In the genomic region with DNA sequence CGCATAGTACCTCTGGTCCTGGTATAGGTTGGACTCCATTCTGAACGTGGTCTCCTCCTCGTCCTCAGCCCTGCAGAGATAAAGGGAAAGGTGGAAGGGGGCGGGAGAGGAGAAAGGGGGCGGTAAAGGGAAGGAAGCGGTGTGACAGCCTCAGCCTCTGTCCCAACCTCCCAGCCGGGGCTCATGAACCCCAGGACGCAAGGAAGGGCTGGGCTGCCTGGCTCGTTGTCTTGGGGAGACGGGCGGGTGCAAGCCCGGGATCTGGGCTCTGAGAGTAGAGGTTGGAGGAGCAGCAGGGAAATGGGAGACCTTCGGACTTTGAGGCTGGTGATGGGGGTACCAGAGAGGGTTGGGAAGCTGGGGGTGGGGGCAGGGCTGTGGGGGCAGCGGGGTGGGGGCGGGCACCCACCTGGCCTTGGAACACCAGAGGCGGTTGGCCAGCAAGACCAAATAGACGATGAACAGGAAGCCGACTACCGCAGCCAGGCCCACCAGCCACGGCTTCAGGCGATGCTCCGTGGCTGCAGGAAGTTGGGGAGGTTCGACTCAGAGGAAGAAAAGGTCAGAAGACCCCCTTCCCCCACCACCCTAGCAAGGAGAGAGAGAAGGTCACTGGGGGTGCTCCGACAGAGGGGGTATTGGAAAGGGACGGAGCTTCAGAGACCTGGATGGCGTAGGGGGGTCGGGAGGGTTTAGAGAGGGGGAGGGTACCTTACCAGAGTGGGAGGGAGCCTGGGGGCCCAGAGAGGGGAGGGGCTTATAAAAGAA, we compare ENCODE assay signal across 10 cellular contexts. TPM values are rescaled to one million over a fixed set of nuclear protein-coding genes. Genes with fewer than 3 reads are reported as not detected.
DNase-seq lines count a peak whose midpoint lies in the region; ATAC-seq lines count a peak whose summit lies in the region.
"Had no signal": no experiment of that assay in that cellular context is flagged by ENCODE, and none has a peak within 500 bp of the region (broad histone marks: within the 10 kb centered on the region; RNA-seq: fewer than 3 reads in every experiment).

No MANE protein-coding gene starts in this region.

- H3K4me3 ChIP-seq in Jurkat, Clone E6-1 (ENCODE audit: low read length) = peak overlapping the region; percentile 57
- H3K4me3 ChIP-seq: cardiac muscle cell, testis had no signal

- no peaks in the 10 kb centered on the region for H3K9me3 Mint-ChIP-seq in activated T-helper 2 cell treated with anti-CD3 and anti-CD28 coated beads, Interferon-gamma antibody, Interleukin-2, Interleukin-4, amounts not matched to agents 10 μg/mL and 5 μg/mL and 100 μg/mL, durations not matched to agents 14 hours and 24 hours and 36 hours
- no peaks in the 10 kb centered on the region for H3K9me3 Mint-ChIP-seq in natural killer cell treated with Interleukin-12 subunit alpha and Interleukin-12 subunit beta and Interleukin-15 and Interleukin-18, amount 100 ng/mL, for 72 hours

- H3K36me3 Mint-ChIP-seq in activated T-helper 2 cell treated with anti-CD3 and anti-CD28 coated beads, Interferon-gamma antibody, Interleukin-2, Interleukin-4, amounts not matched to agents 10 μg/mL and 5 μg/mL and 100 μg/mL, durations not matched to agents 14 hours and 24 hours and 36 hours (ENCODE audit: low read depth) = no peaks in the 10 kb centered on the region
- no peaks in the 10 kb centered on the region for H3K36me3 Mint-ChIP-seq in natural killer cell treated with Interleukin-12 subunit alpha and Interleukin-12 subunit beta and Interleukin-15 and Interleukin-18, amount 100 ng/mL, for 72 hours

- H3K27me3 Mint-ChIP-seq in activated T-helper 2 cell treated with anti-CD3 and anti-CD28 coated beads, Interferon-gamma antibody, Interleukin-2, Interleukin-4, amounts not matched to agents 10 μg/mL and 5 μg/mL and 100 μg/mL, durations not matched to agents 14 hours and 24 hours and 36 hours (ENCODE audit: low read depth) = peaks cover 2% of the 10 kb centered on the region
- H3K27me3 Mint-ChIP-seq in natural killer cell treated with Interleukin-12 subunit alpha and Interleukin-12 subunit beta and Interleukin-15 and Interleukin-18, amount 100 ng/mL, for 72 hours = no peaks in the 10 kb centered on the region

- ATAC-seq in natural killer cell treated with Interleukin-12 subunit alpha and Interleukin-12 subunit beta and Interleukin-15 and Interleukin-18, amount 100 ng/mL, for 72 hours = peak in 1 of 2 donors; percentile 10
- ATAC-seq in GM18511 (IDR thresholded peaks at IDR 0.05; ENCODE audit: unreplicated experiment) (no peak), HG03565 (IDR thresholded peaks at IDR 0.05; ENCODE audit: unreplicated experiment) (no peak)
- ATAC-seq: right cardiac atrium had no signal

- H3K4me1 Mint-ChIP-seq in activated T-helper 2 cell treated with anti-CD3 and anti-CD28 coated beads, Interferon-gamma antibody, Interleukin-2, Interleukin-4, amounts not matched to agents 10 μg/mL and 5 μg/mL and 100 μg/mL, durations not matched to agents 14 hours and 24 hours and 36 hours (ENCODE audit: low read depth) = peaks cover 12% of the 10 kb centered on the region
- H3K4me1 Mint-ChIP-seq in natural killer cell treated with Interleukin-12 subunit alpha and Interleukin-12 subunit beta and Interleukin-15 and Interleukin-18, amount 100 ng/mL, for 72 hours (ENCODE audit: low read depth in 2 of 2) = peaks cover 17% of the 10 kb centered on the region in 2 donors

- peak overlapping the region; percentile 71 for H3K4me3 Mint-ChIP-seq in activated T-helper 2 cell treated with anti-CD3 and anti-CD28 coated beads, Interferon-gamma antibody, Interleukin-2, Interleukin-4, amounts not matched to agents 10 μg/mL and 5 μg/mL and 100 μg/mL, durations not matched to agents 14 hours and 24 hours and 36 hours (ENCODE audit: low read depth)
- peak overlapping the region; percentile 66 for H3K4me3 Mint-ChIP-seq in natural killer cell treated with Interleukin-12 subunit alpha and Interleukin-12 subunit beta and Interleukin-15 and Interleukin-18, amount 100 ng/mL, for 72 hours

- intact Hi-C loops in activated T-helper 2 cell treated with anti-CD3 and anti-CD28 coated beads, Interferon-gamma antibody, Interleukin-2, Interleukin-4, amounts not matched to agents 10 μg/mL and 5 μg/mL and 100 μg/mL, durations not matched to agents 14 hours and 24 hours and 36 hours (cut with micrococcal nuclease) = no loop called here

- DNase-seq in CMK (ENCODE audit: low read depth) = peak; percentile 61
- peak; percentile 72 for DNase-seq in Jurkat, Clone E6-1 (ENCODE audit: low read depth, low spot score)
- no peak for DNase-seq in activated T-helper 2 cell treated with anti-CD3 and anti-CD28 coated beads, Interferon-gamma antibody, Interleukin-2, Interleukin-4, amounts not matched to agents 10 μg/mL and 5 μg/mL and 100 μg/mL, durations not matched to agents 14 hours and 24 hours and 36 hours (ENCODE audit: low spot score)
- no peak for DNase-seq in natural killer cell treated with Interleukin-12 subunit alpha and Interleukin-12 subunit beta and Interleukin-15 and Interleukin-18, amount 100 ng/mL, for 72 hours (ENCODE audit: low spot score)
- DNase-seq in dedifferentiated amniotic fluid mesenchymal stem cell (ENCODE audit: extremely low spot score) = no peak

- no peak overlapping the region for H3K27ac Mint-ChIP-seq in activated T-helper 2 cell treated with anti-CD3 and anti-CD28 coated beads, Interferon-gamma antibody, Interleukin-2, Interleukin-4, amounts not matched to agents 10 μg/mL and 5 μg/mL and 100 μg/mL, durations not matched to agents 14 hours and 24 hours and 36 hours
- H3K27ac Mint-ChIP-seq in natural killer cell treated with Interleukin-12 subunit alpha and Interleukin-12 subunit beta and Interleukin-15 and Interleukin-18, amount 100 ng/mL, for 72 hours = peak overlapping the region in 1 of 2 donors; percentile 4

RNA-seq across cellular contexts. Expression of a gene that starts 1.7 kb away (rescaled TPM):
- 30.0 TPM for polyA plus RNA-seq in Jurkat, Clone E6-1 (2012; ENCODE audit: insufficient read depth, insufficient read length)
- 0.51 and 0.84 TPM in 2 replicates for total RNA-seq in activated T-helper 2 cell treated with anti-CD3 and anti-CD28 coated beads, Interferon-gamma antibody, Interleukin-2, Interleukin-4, amounts not matched to agents 10 μg/mL and 5 μg/mL and 100 μg/mL, durations not matched to agents 14 hours and 24 hours and 36 hours
- under 1 TPM in 1 of 2 donors, not detected in 1; 0.62 TPM for total RNA-seq in natural killer cell treated with Interleukin-12 subunit alpha and Interleukin-12 subunit beta and Interleukin-15 and Interleukin-18, amount 100 ng/mL, for 72 hours
- total RNA-seq: right cardiac atrium had no signal
- polyA plus RNA-seq: right cardiac atrium had no signal

RNA-seq across cellular contexts. Expression of a gene that starts 4.6 kb away (rescaled TPM):
- not detected for polyA plus RNA-seq in Jurkat, Clone E6-1 (2012; ENCODE audit: insufficient read depth, insufficient read length)
- not detected in 2 replicates for total RNA-seq in activated T-helper 2 cell treated with anti-CD3 and anti-CD28 coated beads, Interferon-gamma antibody, Interleukin-2, Interleukin-4, amounts not matched to agents 10 μg/mL and 5 μg/mL and 100 μg/mL, durations not matched to agents 14 hours and 24 hours and 36 hours
- not detected for total RNA-seq in natural killer cell treated with Interleukin-12 subunit alpha and Interleukin-12 subunit beta and Interleukin-15 and Interleukin-18, amount 100 ng/mL, for 72 hours
- total RNA-seq: cardiac muscle cell, right cardiac atrium, testis had no signal
- polyA plus RNA-seq: cardiac muscle cell, right cardiac atrium had no signal

RNA-seq across cellular contexts. Expression of a gene that starts 21.9 kb away (rescaled TPM):
- polyA plus RNA-seq in Jurkat, Clone E6-1 (2012; ENCODE audit: insufficient read depth, insufficient read length) = 21.1 TPM
- 19.7 and 20.6 TPM in 2 replicates for total RNA-seq in activated T-helper 2 cell treated with anti-CD3 and anti-CD28 coated beads, Interferon-gamma antibody, Interleukin-2, Interleukin-4, amounts not matched to agents 10 μg/mL and 5 μg/mL and 100 μg/mL, durations not matched to agents 14 hours and 24 hours and 36 hours
- total RNA-seq in natural killer cell treated with Interleukin-12 subunit alpha and Interleukin-12 subunit beta and Interleukin-15 and Interleukin-18, amount 100 ng/mL, for 72 hours = 10 to 100 TPM; 16.1 to 28.6 TPM

RNA-seq across cellular contexts. Expression of a gene that starts 27.5 kb away (rescaled TPM):
- polyA plus RNA-seq in Jurkat, Clone E6-1 (2012; ENCODE audit: insufficient read depth, insufficient read length) = 55.9 TPM
- total RNA-seq in activated T-helper 2 cell treated with anti-CD3 and anti-CD28 coated beads, Interferon-gamma antibody, Interleukin-2, Interleukin-4, amounts not matched to agents 10 μg/mL and 5 μg/mL and 100 μg/mL, durations not matched to agents 14 hours and 24 hours and 36 hours = 44.3 and 49.2 TPM in 2 replicates
- total RNA-seq in natural killer cell treated with Interleukin-12 subunit alpha and Interleukin-12 subunit beta and Interleukin-15 and Interleukin-18, amount 100 ng/mL, for 72 hours = 10 to 100 TPM; 51.4 to 63.0 TPM

Comparison
In these comparisons a context has a peak if more than half of its experiments do, and no peak if none do; other contexts are left out.
1. DNase-seq: peak in CMK (single experiment) and Jurkat, Clone E6-1 (single experiment); none in activated T-helper 2 cell treated with anti-CD3 and anti-CD28 coated beads, Interferon-gamma antibody, Interleukin-2, Interleukin-4, amounts not matched to agents 10 μg/mL and 5 μg/mL and 100 μg/mL, durations not matched to agents 14 hours and 24 hours and 36 hours (single experiment), natural killer cell treated with Interleukin-12 subunit alpha and Interleukin-12 subunit beta and Interleukin-15 and Interleukin-18, amount 100 ng/mL, for 72 hours (single experiment) and dedifferentiated amniotic fluid mesenchymal stem cell (single experiment).